Comparison of ENCODE assay signal across 8 cellular contexts in genomic region chr3:36993326-36994283, GRCh38. TPM values are rescaled to one million over a fixed set of nuclear protein-coding genes. Genes with fewer than 3 reads are reported as not detected.
A peak's percentile ranks its signal among the peaks of the same experiment; 100 is the strongest.
DNase-seq lines count a peak whose midpoint lies in the region; TF ChIP-seq lines count a peak whose summit lies in the region.

Gene MLH1, plus strand, starts transcription at chr3:36993518. Its CDS starts 30 bp downstream, at chr3:36993548.

- H3K27ac ChIP-seq in ovary (peak within 1 kb of the TSS; percentile 98), tibial nerve (peak within 1 kb of the TSS; percentile 96 to 99 (median 99))

- H3K36me3 ChIP-seq in ovary (no peaks in the 10 kb centered on the region), tibial nerve (peaks cover 0 to 37% (median 2%) of the 10 kb centered on the region in 3 donors)

- DNase-seq in EH (ENCODE audit: low read depth): peak; percentile 100
- peak; percentile 99 for DNase-seq in H4 (ENCODE audit: low spot score)
- DNase-seq in M059J (ENCODE audit: low read depth): peak; percentile 100
- peak; percentile 90 for DNase-seq in activated T-helper 2 cell treated with anti-CD3 and anti-CD28 coated beads, Interferon-gamma antibody, Interleukin-2, Interleukin-4, amounts not matched to agents 10 μg/mL and 5 μg/mL and 100 μg/mL, durations not matched to agents 14 hours and 24 hours and 36 hours (ENCODE audit: low spot score)
- DNase-seq in globus pallidus (ENCODE audit: low spot score): peak; percentile 100
- DNase-seq in ovary: peak; percentile 96 to 100 (median 98)
- peak; percentile 99 to 100 for DNase-seq in tibial nerve (ENCODE audit: low spot score in 2 of 2)
- DNase-seq in NCI-H526 (lab: John Stamatoyannopoulos, UW): no peak

- H3K9me3 Mint-ChIP-seq in activated T-helper 2 cell treated with anti-CD3 and anti-CD28 coated beads, Interferon-gamma antibody, Interleukin-2, Interleukin-4, amounts not matched to agents 10 μg/mL and 5 μg/mL and 100 μg/mL, durations not matched to agents 14 hours and 24 hours and 36 hours: peaks cover 3% of the 10 kb centered on the region

- H3K36me3 Mint-ChIP-seq in activated T-helper 2 cell treated with anti-CD3 and anti-CD28 coated beads, Interferon-gamma antibody, Interleukin-2, Interleukin-4, amounts not matched to agents 10 μg/mL and 5 μg/mL and 100 μg/mL, durations not matched to agents 14 hours and 24 hours and 36 hours (ENCODE audit: low read depth): peaks cover 43% of the 10 kb centered on the region

- whole genome bisulfite sequencing in ovary, 3 donors: 1% methylated on average over 47 of the region's 47 CpGs
- 1% methylated on average over 40 to 47 of the region's 47 CpGs for WGBS in tibial nerve, 2 donors

- TF ChIP-seq POLR2A in ovary (IDR thresholded peaks at IDR 0.05) (peak; percentile 76), tibial nerve (IDR thresholded peaks at IDR 0.05) (peak; percentile 75 to 82)

- H3K27me3 Mint-ChIP-seq in activated T-helper 2 cell treated with anti-CD3 and anti-CD28 coated beads, Interferon-gamma antibody, Interleukin-2, Interleukin-4, amounts not matched to agents 10 μg/mL and 5 μg/mL and 100 μg/mL, durations not matched to agents 14 hours and 24 hours and 36 hours (ENCODE audit: low read depth): no peaks in the 10 kb centered on the region

- H3K4me3 ChIP-seq in ovary (peak within 1 kb of the TSS; percentile 84), tibial nerve (peak within 1 kb of the TSS; percentile 76 to 99 (median 83))

- H3K4me1 Mint-ChIP-seq in activated T-helper 2 cell treated with anti-CD3 and anti-CD28 coated beads, Interferon-gamma antibody, Interleukin-2, Interleukin-4, amounts not matched to agents 10 μg/mL and 5 μg/mL and 100 μg/mL, durations not matched to agents 14 hours and 24 hours and 36 hours (ENCODE audit: low read depth): peaks cover 37% of the 10 kb centered on the region

- H3K4me1 ChIP-seq in ovary (ENCODE audit: insufficient read depth): peaks cover 5% of the 10 kb centered on the region
- H3K4me1 ChIP-seq in tibial nerve: peaks cover 0 to 47% (median 37%) of the 10 kb centered on the region in 4 donors

- H3K9me3 ChIP-seq in ovary: no peaks in the 10 kb centered on the region
- no peaks in the 10 kb centered on the region for H3K9me3 ChIP-seq in tibial nerve

- TF ChIP-seq EP300 in ovary (IDR thresholded peaks at IDR 0.05) (peak; percentile 81), tibial nerve (IDR thresholded peaks at IDR 0.05) (peak; percentile 87 to 89)

- H3K27ac Mint-ChIP-seq in activated T-helper 2 cell treated with anti-CD3 and anti-CD28 coated beads, Interferon-gamma antibody, Interleukin-2, Interleukin-4, amounts not matched to agents 10 μg/mL and 5 μg/mL and 100 μg/mL, durations not matched to agents 14 hours and 24 hours and 36 hours: no peak within 1 kb of the TSS

- TF ChIP-seq CTCF in ovary (IDR thresholded peaks at IDR 0.05) (peak in 1 of 3 donors; percentile 20), tibial nerve (IDR thresholded peaks at IDR 0.05) (peak in 1 of 5 experiments; percentile 22)

- H3K4me3 Mint-ChIP-seq in activated T-helper 2 cell treated with anti-CD3 and anti-CD28 coated beads, Interferon-gamma antibody, Interleukin-2, Interleukin-4, amounts not matched to agents 10 μg/mL and 5 μg/mL and 100 μg/mL, durations not matched to agents 14 hours and 24 hours and 36 hours (ENCODE audit: low read depth): no peak within 1 kb of the TSS

- intact Hi-C loops in activated T-helper 2 cell treated with anti-CD3 and anti-CD28 coated beads, Interferon-gamma antibody, Interleukin-2, Interleukin-4, amounts not matched to agents 10 μg/mL and 5 μg/mL and 100 μg/mL, durations not matched to agents 14 hours and 24 hours and 36 hours (cut with micrococcal nuclease): loop anchor here (1.0 to 10.0 kb wide), 3 partner anchors 23 to 1144 kb away; partner anchors contain the start of genes ACAA1 and MYD88
- intact Hi-C loops in ovary (cut with DNase I): loop anchor here in 2 of 4 donors (10.0 kb wide), 2 partner anchors 221 to 1171 kb away; partner anchors contain the start of gene OXSR1 (in 1 of the 2)

- H3K27me3 ChIP-seq in ovary: no peaks in the 10 kb centered on the region
- H3K27me3 ChIP-seq in tibial nerve: no peaks in the 10 kb centered on the region

RNA-seq across cellular contexts. Expression of gene MLH1, which starts in this region (rescaled TPM):
- total RNA-seq in H4 (2014; rRNA removed; shearing (Covaris generic)): 42.2 and 43.1 TPM in 2 replicates
- 32.3 and 48.8 TPM in 2 replicates for total RNA-seq in M059J (2014; rRNA removed; shearing (Covaris generic))
- 61.9 and 64.4 TPM in 2 replicates for total RNA-seq in activated T-helper 2 cell treated with anti-CD3 and anti-CD28 coated beads, Interferon-gamma antibody, Interleukin-2, Interleukin-4, amounts not matched to agents 10 μg/mL and 5 μg/mL and 100 μg/mL, durations not matched to agents 14 hours and 24 hours and 36 hours
- total RNA-seq in ovary (10 to 100 TPM; 16.8 to 31.0 (median 21.4) TPM), tibial nerve (10 to 100 TPM; 28.8 to 57.2 (median 40.9) TPM)
- 10 to 100 TPM; 14.1 to 44.3 TPM for polyA plus RNA-seq in ovary

Comparison
In these comparisons a context has a peak if more than half of its experiments do, and no peak if none do; other contexts are left out.
1. DNase-seq: peak in EH (single experiment), H4 (single experiment), M059J (single experiment), activated T-helper 2 cell treated with anti-CD3 and anti-CD28 coated beads, Interferon-gamma antibody, Interleukin-2, Interleukin-4, amounts not matched to agents 10 μg/mL and 5 μg/mL and 100 μg/mL, durations not matched to agents 14 hours and 24 hours and 36 hours (single experiment), globus pallidus (single experiment), ovary (5 of 5) and tibial nerve (2 of 2); none in NCI-H526 (0 of 2).